In the genomic region with DNA sequence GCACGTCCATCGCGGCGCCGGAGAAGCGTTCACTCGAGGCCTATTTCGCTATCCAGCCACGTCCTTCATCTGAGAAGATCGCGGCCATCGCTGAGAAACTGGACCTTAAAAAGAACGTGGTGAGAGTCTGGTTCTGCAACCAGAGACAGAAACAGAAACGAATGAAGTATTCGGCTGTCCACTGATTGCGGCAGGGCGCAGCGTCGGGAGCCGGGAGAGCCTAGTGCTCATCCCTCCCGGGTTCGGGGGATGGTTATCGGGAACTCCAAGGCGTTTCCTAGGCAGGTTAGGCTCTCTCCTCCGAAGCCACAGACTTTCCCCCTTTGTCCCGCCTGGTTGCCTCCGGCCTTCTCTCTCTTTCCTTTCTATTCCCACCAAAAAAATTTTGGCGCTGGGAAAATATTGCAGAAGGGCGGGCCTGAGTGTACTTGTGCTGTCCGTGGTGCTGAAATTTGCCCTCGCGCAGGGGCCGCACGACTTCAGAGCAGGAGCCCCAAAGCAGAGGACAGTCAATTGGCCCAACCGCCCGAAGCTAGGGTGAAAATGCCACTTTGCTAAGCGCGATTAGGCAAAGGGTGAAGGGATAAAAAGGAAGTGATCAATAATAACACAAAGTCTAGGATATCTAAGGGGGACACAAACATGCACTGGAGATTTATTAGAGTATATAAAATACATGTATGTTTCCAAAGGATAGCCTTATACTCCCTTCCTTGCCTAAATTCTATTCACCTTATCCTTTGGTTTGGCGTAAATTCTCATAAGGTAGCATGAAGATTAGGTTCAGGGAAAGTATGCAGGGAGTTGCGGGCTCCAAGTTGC, we compare ENCODE assay signal across 8 cellular contexts. TPM values are rescaled to one million over a fixed set of nuclear protein-coding genes. Genes with fewer than 3 reads are reported as not detected.
DNase-seq lines count a peak whose midpoint lies in the region; TF ChIP-seq lines count a peak whose summit lies in the region.

No MANE protein-coding gene starts in this region.

- no peaks in the 10 kb centered on the region for H3K36me3 Mint-ChIP-seq in activated T-helper 1 cell treated with anti-CD3 and anti-CD28 coated beads, Interleukin-12 subunit alpha, Interleukin-12 subunit beta, Interleukin-2, Interleukin-4 antibody, amounts not matched to agents 30 ng/mL and 10 ng/mL and 1 ng/mL, durations not matched to agents 14 hours and 24 hours and 36 hours (ENCODE audit: low read depth)

- DNase-seq in ACHN (peak; percentile 59), HL-60 (ENCODE audit: low read depth in 1 of 2, low spot score in 1 of 2) (peak; percentile 24 to 37), hippocampal formation (lab: John Stamatoyannopoulos, UW) (peak; percentile 0 to 6), esophagus muscularis mucosa (ENCODE audit: extremely low spot score) (no peak), NCI-H526 (lab: John Stamatoyannopoulos, UW) (no peak)
- DNase-seq in activated T-helper 1 cell treated with anti-CD3 and anti-CD28 coated beads, Interleukin-12 subunit alpha, Interleukin-12 subunit beta, Interleukin-2, Interleukin-4 antibody, amounts not matched to agents 30 ng/mL and 10 ng/mL and 1 ng/mL, durations not matched to agents 14 hours and 24 hours and 36 hours (ENCODE audit: low spot score), result peak; percentile 13
- peak; percentile 23 to 37 for DNase-seq in stimulated activated CD4-positive, alpha-beta T cell treated with anti-CD3 and anti-CD28 coated beads, Interleukin-2, amount 100 ng/mL, for 48 hours
- no peak for DNase-seq in activated CD4-positive, CD25-positive, alpha-beta regulatory T cell (lab: John Stamatoyannopoulos, UW)

- H3K27ac ChIP-seq in HL-60 (replicated peaks) (no peak overlapping the region), esophagus muscularis mucosa (replicated peaks in 1 of 4) (no peak overlapping the region)

- H3K9me3 Mint-ChIP-seq in activated T-helper 1 cell treated with anti-CD3 and anti-CD28 coated beads, Interleukin-12 subunit alpha, Interleukin-12 subunit beta, Interleukin-2, Interleukin-4 antibody, amounts not matched to agents 30 ng/mL and 10 ng/mL and 1 ng/mL, durations not matched to agents 14 hours and 24 hours and 36 hours, result no peaks in the 10 kb centered on the region

- TF ChIP-seq EP300 in esophagus muscularis mucosa (IDR thresholded peaks at IDR 0.05), result no peak

- no peaks in the 10 kb centered on the region for H3K9me3 ChIP-seq in esophagus muscularis mucosa

- 14% methylated on average over 40 of the region's 40 CpGs for WGBS in esophagus muscularis mucosa

- H3K4me1 Mint-ChIP-seq in activated T-helper 1 cell treated with anti-CD3 and anti-CD28 coated beads, Interleukin-12 subunit alpha, Interleukin-12 subunit beta, Interleukin-2, Interleukin-4 antibody, amounts not matched to agents 30 ng/mL and 10 ng/mL and 1 ng/mL, durations not matched to agents 14 hours and 24 hours and 36 hours (ENCODE audit: low read depth), result peaks cover 4% of the 10 kb centered on the region

- no peak for TF ChIP-seq POLR2A in esophagus muscularis mucosa (IDR thresholded peaks at IDR 0.05; ENCODE audit: low read depth)

- in situ Hi-C loops in ACHN (cut with HindIII; ENCODE audit: low pct_ligation_motif_present, low pct_unique_long_range_greater_than_20kb, low sequenced_read_pairs), result no loop called here

- H3K36me3 ChIP-seq in esophagus muscularis mucosa, result no peaks in the 10 kb centered on the region

- H3K27me3 Mint-ChIP-seq in activated T-helper 1 cell treated with anti-CD3 and anti-CD28 coated beads, Interleukin-12 subunit alpha, Interleukin-12 subunit beta, Interleukin-2, Interleukin-4 antibody, amounts not matched to agents 30 ng/mL and 10 ng/mL and 1 ng/mL, durations not matched to agents 14 hours and 24 hours and 36 hours (ENCODE audit: insufficient read depth), result peaks cover 82% of the 10 kb centered on the region

- TF ChIP-seq CTCF in HL-60 (IDR thresholded peaks at IDR 0.05; ENCODE audit: insufficient read depth, low read length) (no peak), esophagus muscularis mucosa (IDR thresholded peaks at IDR 0.05) (no peak)

- no peak overlapping the region for H3K4me3 Mint-ChIP-seq in activated T-helper 1 cell treated with anti-CD3 and anti-CD28 coated beads, Interleukin-12 subunit alpha, Interleukin-12 subunit beta, Interleukin-2, Interleukin-4 antibody, amounts not matched to agents 30 ng/mL and 10 ng/mL and 1 ng/mL, durations not matched to agents 14 hours and 24 hours and 36 hours

- H3K4me3 ChIP-seq in HL-60 (replicated peaks; ENCODE audit: insufficient read depth, low read length) (no peak overlapping the region), esophagus muscularis mucosa (peak overlapping the region in 2 of 4 donors; percentile 3 to 13)

- H3K27me3 ChIP-seq in HL-60 (ENCODE audit: insufficient read depth, poor library complexity, severe bottlenecking) (peaks cover 98% of the 10 kb centered on the region), esophagus muscularis mucosa (peaks cover 0 to 100% (median 77%) of the 10 kb centered on the region in 4 donors)

- H3K4me1 ChIP-seq in esophagus muscularis mucosa, result peaks cover 16 to 45% (median 23%) of the 10 kb centered on the region in 4 donors

- H3K27ac Mint-ChIP-seq in activated T-helper 1 cell treated with anti-CD3 and anti-CD28 coated beads, Interleukin-12 subunit alpha, Interleukin-12 subunit beta, Interleukin-2, Interleukin-4 antibody, amounts not matched to agents 30 ng/mL and 10 ng/mL and 1 ng/mL, durations not matched to agents 14 hours and 24 hours and 36 hours, result peak overlapping the region; percentile 46

- intact Hi-C loops in activated T-helper 1 cell treated with anti-CD3 and anti-CD28 coated beads, Interleukin-12 subunit alpha, Interleukin-12 subunit beta, Interleukin-2, Interleukin-4 antibody, amounts not matched to agents 30 ng/mL and 10 ng/mL and 1 ng/mL, durations not matched to agents 14 hours and 24 hours and 36 hours (cut with micrococcal nuclease), result no loop called here
- intact Hi-C loops in esophagus muscularis mucosa (cut with DNase I), result no loop called here

RNA-seq across cellular contexts. Expression of gene POU4F3, which starts 1.8 kb away (rescaled TPM):
- total RNA-seq in activated T-helper 1 cell treated with anti-CD3 and anti-CD28 coated beads, Interleukin-12 subunit alpha, Interleukin-12 subunit beta, Interleukin-2, Interleukin-4 antibody, amounts not matched to agents 30 ng/mL and 10 ng/mL and 1 ng/mL, durations not matched to agents 14 hours and 24 hours and 36 hours, result not detected in 2 replicates
- total RNA-seq in esophagus muscularis mucosa, result under 1 TPM in 2 of 4 donors, not detected in 2; 0.17 TPM

Comparison
In these comparisons a context has a peak if more than half of its experiments do, and no peak if none do; other contexts are left out.
1. DNase-seq: peak in ACHN (single experiment), HL-60 (2 of 2), activated T-helper 1 cell treated with anti-CD3 and anti-CD28 coated beads, Interleukin-12 subunit alpha, Interleukin-12 subunit beta, Interleukin-2, Interleukin-4 antibody, amounts not matched to agents 30 ng/mL and 10 ng/mL and 1 ng/mL, durations not matched to agents 14 hours and 24 hours and 36 hours (single experiment), hippocampal formation (2 of 2) and stimulated activated CD4-positive, alpha-beta T cell treated with anti-CD3 and anti-CD28 coated beads, Interleukin-2, amount 100 ng/mL, for 48 hours (2 of 2); none in activated CD4-positive, CD25-positive, alpha-beta regulatory T cell (0 of 4), esophagus muscularis mucosa (single experiment) and NCI-H526 (0 of 2).